In the genomic region with DNA sequence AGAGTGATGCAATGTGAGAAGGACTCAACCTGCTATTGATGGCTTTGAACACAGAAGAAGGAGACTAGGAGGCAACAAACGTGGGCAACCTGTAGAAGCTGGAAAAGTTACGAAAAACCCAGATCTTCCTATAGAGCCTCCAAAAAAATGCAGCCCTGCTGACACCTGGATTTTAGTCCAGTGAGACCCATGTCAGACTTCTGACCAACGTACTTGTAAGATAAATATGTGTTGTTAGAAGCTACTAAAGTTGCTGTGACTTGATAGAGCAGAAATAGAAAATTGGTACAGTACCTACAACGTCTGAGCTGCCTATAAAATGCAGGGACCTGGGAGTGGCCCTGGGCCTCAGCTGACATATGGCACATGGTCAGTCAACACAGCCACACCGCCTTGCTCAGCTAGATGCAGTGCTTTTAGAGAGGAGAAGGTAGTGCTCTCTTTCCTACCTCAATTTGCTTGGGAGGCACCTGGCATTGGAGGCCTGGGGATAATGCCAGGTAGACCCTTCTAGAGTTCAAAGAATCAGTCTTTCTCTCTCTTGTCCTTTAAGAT, we compare ENCODE assay signal across 25 cellular contexts.
"Had no signal": no experiment of that assay in that cellular context is flagged by ENCODE, and none has a peak within 500 bp of the region (broad histone marks: within the 10 kb centered on the region; RNA-seq: fewer than 3 reads in every experiment).

No MANE protein-coding gene starts in this region.

- FAIRE-seq: small intestine had no signal

- H3K36me3 ChIP-seq: neural progenitor cell, ovary, right lobe of liver, sigmoid colon, stomach, thoracic aorta, thyroid gland, tibial nerve, upper lobe of right lung, uterus had no signal

- H3K9me3 ChIP-seq: ovary, psoas muscle, right lobe of liver, sigmoid colon, stomach, thoracic aorta, thyroid gland, tibial nerve, upper lobe of right lung, uterus had no signal

- ATAC-seq: naive thymus-derived CD8-positive, alpha-beta T cell; natural killer cell treated with Interleukin-12 subunit alpha and Interleukin-12 subunit beta and Interleukin-15 and Interleukin-18, amount 100 ng/mL, for 72 hours; psoas muscle; right cardiac atrium; right lobe of liver; stimulated activated effector memory CD8-positive, alpha-beta T cell treated with anti-CD3 and anti-CD28 coated beads, Interleukin-12 subunit alpha, Interleukin-12 subunit beta, amount 100 ng/mL, for 72 hours; stimulated activated naive B cell treated with anti-CD40 and anti-IgM and Interleukin-4, amounts not matched to agents 10 μg/mL and 1 μg/mL and 100 μg/mL, for 72 hours; upper lobe of right lung had no signal

- H3K9ac ChIP-seq: neural progenitor cell, parathyroid adenoma had no signal

- H3K27me3 ChIP-seq: neural progenitor cell, ovary, right lobe of liver, sigmoid colon, stomach, thyroid gland, tibial nerve, upper lobe of right lung, uterus had no signal

- DNase-seq: naive thymus-derived CD8-positive, alpha-beta T cell; occipital lobe; ovary; posterior cingulate gyrus; psoas muscle; right lobe of liver; sigmoid colon; small intestine; stimulated activated CD4-positive, alpha-beta T cell treated with anti-CD3 and anti-CD28 coated beads, Interleukin-15, amount 100 ng/mL, for 24 hours; stimulated activated CD4-positive, alpha-beta T cell treated with anti-CD3 and anti-CD28 coated beads, Interleukin-2, amount 100 ng/mL, for 24 hours; stimulated activated CD4-positive, alpha-beta T cell treated with anti-CD3 and anti-CD28 coated beads, Interleukin-2, amount 100 ng/mL, for 48 hours; stimulated activated CD4-positive, alpha-beta T cell treated with anti-CD3 and anti-CD28 coated beads, Interleukin-4, amount 100 ng/mL, for 24 hours; stimulated activated naive B cell treated with anti-CD40 and anti-IgM and Interleukin-4, amounts not matched to agents 10 μg/mL and 1 μg/mL and 100 μg/mL, for 72 hours; stimulated activated naive CD4-positive, alpha-beta T cell treated with Interleukin-2 at 50 U/mL for 16 hours; stomach; thyroid gland; upper lobe of right lung; uterus had no signal

- H3K4me3 ChIP-seq: neural progenitor cell, ovary, psoas muscle, right lobe of liver, sigmoid colon, stomach, thoracic aorta, thyroid gland, tibial nerve, upper lobe of right lung, uterus had no signal

- H3K79me2 ChIP-seq: parathyroid adenoma had no signal

- H3K4me2 ChIP-seq: neural progenitor cell had no signal

- H3K27ac ChIP-seq: neural progenitor cell, ovary, parathyroid adenoma, psoas muscle, right lobe of liver, sigmoid colon, stomach, thoracic aorta, tibial nerve, upper lobe of right lung, uterus had no signal

- H3K4me1 ChIP-seq: parathyroid adenoma, upper lobe of right lung, uterus had no signal

- H2AFZ ChIP-seq: neural progenitor cell, parathyroid adenoma had no signal
